Comparison of ENCODE assay signal across 28 cellular contexts in the genomic region with DNA sequence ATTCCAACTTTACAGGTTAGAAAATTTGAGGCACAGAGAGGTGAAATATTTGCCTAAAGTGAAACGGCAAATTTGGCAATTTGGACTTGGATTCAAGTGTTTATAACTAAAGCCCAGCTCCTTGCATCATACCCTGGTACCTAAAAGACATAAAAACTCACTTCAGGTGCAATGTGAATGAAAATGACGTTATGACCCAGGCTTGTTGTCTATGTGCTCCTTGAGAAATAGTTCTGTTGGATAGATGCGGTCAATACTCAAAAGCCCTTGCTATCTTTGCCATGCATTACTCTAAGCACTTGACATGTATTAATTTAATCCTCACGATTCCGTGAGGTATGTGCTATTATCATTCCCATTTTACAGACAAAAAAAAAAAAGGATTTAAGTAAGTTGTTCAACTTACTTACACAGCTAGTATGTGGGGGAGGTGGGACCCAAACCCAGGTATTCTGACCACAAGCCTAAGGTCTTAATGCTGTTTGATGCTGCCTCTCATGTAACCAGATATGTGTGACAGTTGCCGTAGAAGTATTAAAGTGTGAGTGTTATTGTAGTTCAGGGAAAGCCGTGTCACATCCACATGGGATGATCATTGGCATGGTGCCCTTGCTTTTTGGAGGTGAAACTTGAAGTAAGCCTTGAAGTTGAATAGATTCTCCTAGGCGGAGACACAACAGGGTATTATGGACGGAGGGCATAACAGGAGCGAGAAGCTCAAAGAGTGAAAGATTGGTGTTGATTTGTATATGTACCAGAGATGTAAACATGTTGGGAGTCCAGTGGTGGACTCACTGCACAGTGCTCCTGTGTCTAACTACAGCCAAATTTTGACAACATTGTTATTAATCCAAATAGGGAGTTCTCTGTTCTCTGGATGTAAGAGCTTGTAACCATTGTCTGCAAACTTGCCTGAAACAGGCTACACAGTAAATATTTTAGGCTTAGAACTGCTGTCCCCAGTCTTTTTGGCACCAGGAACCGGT. TPM values are rescaled to one million over a fixed set of nuclear protein-coding genes. Genes with fewer than 3 reads are reported as not detected.
DNase-seq lines count a peak whose midpoint lies in the region; ATAC-seq and TF ChIP-seq lines count a peak whose summit lies in the region.
"Had no signal": no experiment of that assay in that cellular context is flagged by ENCODE, and none has a peak within 500 bp of the region (broad histone marks: within the 10 kb centered on the region; RNA-seq: fewer than 3 reads in every experiment).

No MANE protein-coding gene starts in this region.

- DNase-seq in activated naive CD4-positive, alpha-beta T cell treated with anti-CD3 and anti-CD28 coated beads, Interleukin-2, amount 10 ng/mL, durations not matched to agents 7 days and 5 days: no peak
- DNase-seq in activated naive CD4-positive, alpha-beta T cell treated with Interleukin-2 at 50 U/mL for 16 hours: no peak
- DNase-seq in NCI-H2107 treated with DMSO at 0.1 percent for 48 hours (lab: John Stamatoyannopoulos, UW; ENCODE audit: unreplicated experiment): peak; percentile 73
- peak in 6 of 7 donors; percentile 26 to 59 (median 34) for DNase-seq in adrenal gland
- DNase-seq in activated CD4-positive, CD25-positive, alpha-beta regulatory T cell treated with anti-CD3 and anti-CD28 coated beads, Interleukin-2, amount 50 U/mL, for 72 hours: no peak
- DNase-seq in uterus: no peak
- DNase-seq: ACHN; activated CD4-positive, alpha-beta memory T cell treated with anti-CD3 and anti-CD28 coated beads for 36 hours; activated CD8-positive, alpha-beta memory T cell treated with anti-CD3 and anti-CD28 coated beads, Interleukin-2, amount 50 U/mL, for 48 hours; activated naive CD8-positive, alpha-beta T cell treated with anti-CD3 and anti-CD28 coated beads, Interleukin-2, amount 50 U/mL, for 24 hours; body of pancreas; Caco-2; cerebellar nuclear complex; DND-41; KG1; MG63; NCI-H2029 treated with DMSO at 0.1 percent for 48 hours; NCI-H510A treated with DMSO at 0.1 percent for 48 hours; RPMI8226; stimulated activated naive CD8-positive, alpha-beta T cell treated with anti-CD3 and anti-CD28 coated beads, Interleukin-15, Interleukin-2, amounts not matched to agents 100 U/mL and 50 U/mL, for 24 hours; T-helper 1 cell had no signal

- H3K9me3 ChIP-seq in adrenal gland (replicated peaks in 1 of 3) (no peaks in the 10 kb centered on the region), skeletal muscle satellite cell (replicated peaks; ENCODE audit: low read length) (no peaks in the 10 kb centered on the region), uterus (no peaks in the 10 kb centered on the region)
- H3K9me3 ChIP-seq: body of pancreas, Caco-2, MG63, SJSA1 had no signal

- intact Hi-C loops in adrenal gland (cut with DNase I) (no loop called here), uterus (cut with DNase I; ENCODE audit: low total_unique reads) (no loop called here)

- CTCF ChIA-PET in activated naive CD4-positive, alpha-beta T cell treated with anti-CD3 and anti-CD28 coated beads, Interleukin-2, amount 10 ng/mL, durations not matched to agents 7 days and 5 days (lab: Charles Lee): interaction anchor here (0.7 kb wide), 1 partner anchor 149 kb away, joined by 4 read pairs; no protein-coding TSS in a partner anchor

- H3K36me3 ChIP-seq in adrenal gland (replicated peaks in 1 of 2) (no peaks in the 10 kb centered on the region), skeletal muscle satellite cell (ENCODE audit: insufficient read depth, low read length) (no peaks in the 10 kb centered on the region), uterus (no peaks in the 10 kb centered on the region)
- H3K36me3 ChIP-seq: MG63, SJSA1 had no signal

- no peak overlapping the region for H3K9ac ChIP-seq in skeletal muscle satellite cell (ENCODE audit: low read depth, low read length)

- ATAC-seq in GM21367 (IDR thresholded peaks at IDR 0.05; ENCODE audit: unreplicated experiment): no peak
- ATAC-seq: activated CD4-positive, CD25-positive, alpha-beta regulatory T cell treated with anti-CD3 and anti-CD28 coated beads, Interleukin-2, amount 50 U/mL, for 24 hours; activated naive CD8-positive, alpha-beta T cell treated with anti-CD3 and anti-CD28 coated beads, Interleukin-2, amount 50 U/mL, for 24 hours; body of pancreas; HCT116; left lobe of liver; stimulated activated naive CD8-positive, alpha-beta T cell treated with anti-CD3 and anti-CD28 coated beads, Interleukin-15, Interleukin-2, amounts not matched to agents 100 U/mL and 50 U/mL, for 24 hours had no signal

- TF ChIP-seq POLR2A in adrenal gland (IDR thresholded peaks at IDR 0.05): no peak
- TF ChIP-seq POLR2A in uterus (IDR thresholded peaks at IDR 0.05): no peak

- H3K27ac ChIP-seq in adrenal gland (peak overlapping the region in 2 of 5 donors; percentile 0 to 11), uterus (no peak overlapping the region)
- H3K27ac ChIP-seq: body of pancreas, SJSA1, skin epidermis had no signal

- H3K4me1 ChIP-seq in adrenal gland (replicated peaks in 1 of 2): peaks cover 0 to 8% of the 10 kb centered on the region in 2 donors
- H3K4me1 ChIP-seq in skeletal muscle satellite cell (ENCODE audit: control insufficient read depth, insufficient read depth, low read length): peaks cover 2% of the 10 kb centered on the region
- H3K4me1 ChIP-seq in uterus: no peaks in the 10 kb centered on the region

- TF ChIP-seq CTCF in adrenal gland (IDR thresholded peaks at IDR 0.05) (no peak), uterus (IDR thresholded peaks at IDR 0.05) (no peak)

- H3K4me3 Mint-ChIP-seq in activated naive CD4-positive, alpha-beta T cell treated with anti-CD3 and anti-CD28 coated beads, Interleukin-2, amount 10 ng/mL, durations not matched to agents 7 days and 5 days: peak overlapping the region; percentile 23

- peak overlapping the region; percentile 94 for H3K4me2 ChIP-seq in skeletal muscle satellite cell (ENCODE audit: low read length)

- H3K27ac Mint-ChIP-seq in activated naive CD4-positive, alpha-beta T cell treated with anti-CD3 and anti-CD28 coated beads, Interleukin-2, amount 10 ng/mL, durations not matched to agents 7 days and 5 days: no peak overlapping the region
- H3K27ac Mint-ChIP-seq: activated CD4-positive, alpha-beta memory T cell treated with anti-CD3 and anti-CD28 coated beads for 36 hours had no signal

- peaks cover 43% of the 10 kb centered on the region for H3K27me3 Mint-ChIP-seq in activated naive CD4-positive, alpha-beta T cell treated with anti-CD3 and anti-CD28 coated beads, Interleukin-2, amount 10 ng/mL, durations not matched to agents 7 days and 5 days
- H3K27me3 Mint-ChIP-seq: activated naive CD8-positive, alpha-beta T cell treated with anti-CD3 and anti-CD28 coated beads, Interleukin-2, amount 50 U/mL, for 24 hours had no signal

- WGBS in adrenal gland, 4 donors: 58 to 67% (median 63%) methylated on average over 10 to 11 of the region's 11 CpGs

- H3K27me3 ChIP-seq in adrenal gland (no peaks in the 10 kb centered on the region), skeletal muscle satellite cell (ENCODE audit: control insufficient read depth, insufficient read depth, low read length) (no peaks in the 10 kb centered on the region), uterus (no peaks in the 10 kb centered on the region)
- H3K27me3 ChIP-seq: body of pancreas, MG63, SJSA1 had no signal

- no peaks in the 10 kb centered on the region for H3K36me3 Mint-ChIP-seq in activated naive CD4-positive, alpha-beta T cell treated with anti-CD3 and anti-CD28 coated beads, Interleukin-2, amount 10 ng/mL, durations not matched to agents 7 days and 5 days
- H3K36me3 Mint-ChIP-seq: activated CD4-positive, alpha-beta memory T cell treated with anti-CD3 and anti-CD28 coated beads for 36 hours had no signal

- H3K4me1 Mint-ChIP-seq in activated naive CD4-positive, alpha-beta T cell treated with anti-CD3 and anti-CD28 coated beads, Interleukin-2, amount 10 ng/mL, durations not matched to agents 7 days and 5 days: peaks cover 29% of the 10 kb centered on the region

- no peaks in the 10 kb centered on the region for H3K9me3 Mint-ChIP-seq in activated naive CD4-positive, alpha-beta T cell treated with anti-CD3 and anti-CD28 coated beads, Interleukin-2, amount 10 ng/mL, durations not matched to agents 7 days and 5 days
- H3K9me3 Mint-ChIP-seq: activated CD4-positive, alpha-beta memory T cell treated with anti-CD3 and anti-CD28 coated beads for 36 hours; activated naive CD8-positive, alpha-beta T cell treated with anti-CD3 and anti-CD28 coated beads, Interleukin-2, amount 50 U/mL, for 24 hours had no signal

- H3K4me3 ChIP-seq in adrenal gland: no peak overlapping the region
- H3K4me3 ChIP-seq in skeletal muscle satellite cell (ENCODE audit: low read length): no peak overlapping the region
- no peak overlapping the region for H3K4me3 ChIP-seq in uterus
- H3K4me3 ChIP-seq: body of pancreas, SJSA1, skin epidermis had no signal

RNA-seq across cellular contexts. Expression of gene SCML1, which starts 3.1 kb away (rescaled TPM):
- total RNA-seq in adrenal gland (10 to 100 TPM in 6 of 8 donors, 1 to 10 TPM in 2; 5.4 to 18.3 (median 14.6) TPM), uterus (10 to 100 TPM; 14.1 to 40.2 (median 21.7) TPM)
- 10 to 100 TPM; 21.6 to 41.2 (median 32.5) TPM for polyA plus RNA-seq in adrenal gland
- 10.3 and 11.2 TPM in 2 replicates for total RNA-seq in skeletal muscle satellite cell (2012; rRNA removed)

Comparison
In these comparisons a context has a peak if more than half of its experiments do, and no peak if none do; other contexts are left out.
1. DNase-seq: peak in NCI-H2107 treated with DMSO at 0.1 percent for 48 hours (single experiment) and adrenal gland (6 of 7); none in activated naive CD4-positive, alpha-beta T cell treated with anti-CD3 and anti-CD28 coated beads, Interleukin-2, amount 10 ng/mL, durations not matched to agents 7 days and 5 days (single experiment), activated naive CD4-positive, alpha-beta T cell treated with Interleukin-2 at 50 U/mL for 16 hours (single experiment), activated CD4-positive, CD25-positive, alpha-beta regulatory T cell treated with anti-CD3 and anti-CD28 coated beads, Interleukin-2, amount 50 U/mL, for 72 hours (single experiment) and uterus (0 of 2).